Comparison of ENCODE assay signal across 2 cellular contexts in the genomic region with DNA sequence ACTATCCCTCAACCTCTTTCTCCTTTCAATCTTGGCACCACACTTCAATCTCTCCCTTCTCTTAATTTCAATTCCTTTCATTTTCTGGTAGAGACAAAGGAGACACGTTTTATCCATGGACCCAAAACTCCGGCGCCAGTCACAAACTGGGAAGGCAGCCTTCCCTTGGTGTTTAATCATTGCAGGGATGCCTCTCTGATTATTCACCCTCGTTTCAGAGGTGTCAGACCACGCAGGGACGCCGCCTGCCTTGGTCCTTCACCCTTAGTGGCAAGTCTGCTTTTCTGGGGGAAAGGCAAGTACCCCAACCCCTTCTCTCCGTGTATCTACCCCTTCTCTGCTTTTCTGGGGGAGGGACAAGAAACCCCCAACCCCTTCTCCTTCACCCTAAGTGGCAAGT. TPM values are rescaled to one million over a fixed set of nuclear protein-coding genes. Genes with fewer than 3 reads are reported as not detected.
"Had no signal": no experiment of that assay in that cellular context is flagged by ENCODE, and none has a peak within 500 bp of the region (broad histone marks: within the 10 kb centered on the region; RNA-seq: fewer than 3 reads in every experiment).

No MANE protein-coding gene starts in this region.

RNA-seq across cellular contexts. Expression of gene IZUMO1R, which starts 41.9 kb away (rescaled TPM):
- total RNA-seq: G401, GM12878 had no signal
- polyA plus RNA-seq: GM12878 had no signal

RNA-seq across cellular contexts. Expression of gene GPR83, which starts 54.9 kb away (rescaled TPM):
- total RNA-seq: G401, GM12878 had no signal
